In genomic region chr9:121500165-121500478, GRCh38 we compare ENCODE assay signal across 9 cellular contexts. TPM values are rescaled to one million over a fixed set of nuclear protein-coding genes. Genes with fewer than 3 reads are reported as not detected.
DNase-seq lines count a peak whose midpoint lies in the region; ATAC-seq and TF ChIP-seq lines count a peak whose summit lies in the region.
"Had no signal": no experiment of that assay in that cellular context is flagged by ENCODE, and none has a peak within 500 bp of the region (broad histone marks: within the 10 kb centered on the region; RNA-seq: fewer than 3 reads in every experiment).

No MANE protein-coding gene starts in this region.

- H3K4me1 ChIP-seq in HEK293 (ENCODE audit: control insufficient read depth, insufficient read depth, low read length) (peaks cover 7% of the 10 kb centered on the region), iPS-20b (ENCODE audit: insufficient read depth, low read length) (peaks cover 3% of the 10 kb centered on the region; the same call in 1 of the 2 replicates), skeletal muscle tissue (ENCODE audit: control insufficient read depth in 3 of 3, insufficient read depth in 3 of 3, low read length in 3 of 3) (peaks cover 14 to 30% (median 18%) of the 10 kb centered on the region in 3 donors)

- no peak for ATAC-seq in GM19328 (IDR thresholded peaks at IDR 0.05; ENCODE audit: unreplicated experiment)

- no peak for TF ChIP-seq CTCF in HEK293 (tag by site-specific recombination; IDR thresholded peaks at IDR 0.05)

- peaks cover 41% of the 10 kb centered on the region for H3K27me3 Mint-ChIP-seq in activated naive CD8-positive, alpha-beta T cell

- DNase-seq in RPMI8226: no peak
- DNase-seq in D341Med (ENCODE audit: low spot score): no peak
- DNase-seq in activated CD4-positive, CD25-positive, alpha-beta regulatory T cell treated with anti-CD3 and anti-CD28 coated beads, Interleukin-2, amount 50 U/mL, for 72 hours: no peak

- CTCF ChIA-PET in HEK293 (lab: Yijun Ruan, JAX): interaction anchor here (0.6 to 1.5 kb wide), 6 partner anchors 35 to 516 kb away, joined by 3 to 6 read pairs (median 4); no protein-coding TSS in a partner anchor

- H3K27ac Mint-ChIP-seq in activated naive CD8-positive, alpha-beta T cell: no peak overlapping the region

- H3K4me3 ChIP-seq in HEK293 (ENCODE audit: low read depth, low read length) (peak overlapping the region; percentile 45), iPS-20b (ENCODE audit: low read length) (peak overlapping the region; percentile 66), skeletal muscle tissue (ENCODE audit: low read length in 3 of 3) (peak overlapping the region; percentile 73 to 78 (median 75))

- H3K4me3 Mint-ChIP-seq in activated naive CD8-positive, alpha-beta T cell: peak overlapping the region; percentile 72

- H3K9me3 Mint-ChIP-seq in activated naive CD8-positive, alpha-beta T cell (ENCODE audit: low read depth): no peaks in the 10 kb centered on the region

- H3K36me3 Mint-ChIP-seq in activated naive CD8-positive, alpha-beta T cell: peaks cover 3% of the 10 kb centered on the region

- no peaks in the 10 kb centered on the region for H3K36me3 ChIP-seq in HEK293 (ENCODE audit: control insufficient read depth in 2 of 2, insufficient read depth in 1 of 2, low read length in 2 of 2)
- no peaks in the 10 kb centered on the region for H3K36me3 ChIP-seq in iPS-20b (ENCODE audit: insufficient read depth, low read depth, low read length)
- no peaks in the 10 kb centered on the region for H3K36me3 ChIP-seq in skeletal muscle tissue (ENCODE audit: control insufficient read depth in 3 of 3, insufficient read depth in 3 of 3, low read length in 3 of 3)

- H3K9ac ChIP-seq in iPS-20b (ENCODE audit: low read depth, low read length) (no peak overlapping the region), skeletal muscle tissue (ENCODE audit: low read depth in 1 of 3, low read length in 3 of 3) (peak overlapping the region; percentile 57 to 79 (median 74))

- peaks cover 70% of the 10 kb centered on the region for H3K27me3 ChIP-seq in iPS-20b (ENCODE audit: insufficient read depth, low read length)
- peaks cover 0 to 30% (median 28%) of the 10 kb centered on the region in 3 donors for H3K27me3 ChIP-seq in skeletal muscle tissue (ENCODE audit: control insufficient read depth in 3 of 3, insufficient read depth in 3 of 3, low read length in 3 of 3)

- H3K9me3 ChIP-seq in HEK293 (ENCODE audit: control insufficient read depth, insufficient read depth, low read depth, low read length) (no peaks in the 10 kb centered on the region), iPS-20b (ENCODE audit: insufficient read depth, low read depth, low read length) (peaks cover 3% of the 10 kb centered on the region; the same call in 1 of the 2 replicates), skeletal muscle tissue (ENCODE audit: control insufficient read depth in 3 of 3, low read length in 3 of 3) (no peaks in the 10 kb centered on the region)

- peaks cover 21% of the 10 kb centered on the region for H3K4me1 Mint-ChIP-seq in activated naive CD8-positive, alpha-beta T cell (ENCODE audit: low read depth)

- POLR2A ChIA-PET in HEK293 (lab: Yijun Ruan, JAX): interaction anchor here (0.7 to 1.8 kb wide), 6 partner anchors 9 to 513 kb away, joined by 3 to 4 read pairs (median 4); no protein-coding TSS in a partner anchor

- no peak overlapping the region; the same call in 1 of the 2 replicates for H3K27ac ChIP-seq in HEK293 (ENCODE audit: extremely low read depth, low read depth, low read length)
- H3K27ac ChIP-seq in iPS-20b (ENCODE audit: low read length): no peak overlapping the region
- peak overlapping the region; percentile 60 for H3K27ac ChIP-seq in skeletal muscle tissue (ENCODE audit: low read depth, low read length)

TF ChIP-seq in HEK293, 187 proteins besides CTCF, POLR2A, EP300 and RAD21:
- TF ChIP-seq ZNF629 (tag by site-specific recombination; IDR thresholded peaks at IDR 0.05) (0 out of 2 replicates have a peak, but pooled peaks have one; percentile 2), ZBTB17 (tag by site-specific recombination; IDR thresholded peaks at IDR 0.05) (peak; percentile 59; the same call in 1 of the 2 replicates), ZNF501 (tag by site-specific recombination; IDR thresholded peaks at IDR 0.05) (0 out of 2 replicates have a peak, but pooled peaks have one; percentile 19), ZBTB20 (tag by site-specific recombination; IDR thresholded peaks at IDR 0.05) (0 out of 2 replicates have a peak, but pooled peaks have one; percentile 8), MZF1 (tag by site-specific recombination; IDR thresholded peaks at IDR 0.05; ENCODE audit: borderline replicate concordance) (0 out of 2 replicates have a peak, but pooled peaks have one; percentile 3)
- TF ChIP-seq, protein P1, sequence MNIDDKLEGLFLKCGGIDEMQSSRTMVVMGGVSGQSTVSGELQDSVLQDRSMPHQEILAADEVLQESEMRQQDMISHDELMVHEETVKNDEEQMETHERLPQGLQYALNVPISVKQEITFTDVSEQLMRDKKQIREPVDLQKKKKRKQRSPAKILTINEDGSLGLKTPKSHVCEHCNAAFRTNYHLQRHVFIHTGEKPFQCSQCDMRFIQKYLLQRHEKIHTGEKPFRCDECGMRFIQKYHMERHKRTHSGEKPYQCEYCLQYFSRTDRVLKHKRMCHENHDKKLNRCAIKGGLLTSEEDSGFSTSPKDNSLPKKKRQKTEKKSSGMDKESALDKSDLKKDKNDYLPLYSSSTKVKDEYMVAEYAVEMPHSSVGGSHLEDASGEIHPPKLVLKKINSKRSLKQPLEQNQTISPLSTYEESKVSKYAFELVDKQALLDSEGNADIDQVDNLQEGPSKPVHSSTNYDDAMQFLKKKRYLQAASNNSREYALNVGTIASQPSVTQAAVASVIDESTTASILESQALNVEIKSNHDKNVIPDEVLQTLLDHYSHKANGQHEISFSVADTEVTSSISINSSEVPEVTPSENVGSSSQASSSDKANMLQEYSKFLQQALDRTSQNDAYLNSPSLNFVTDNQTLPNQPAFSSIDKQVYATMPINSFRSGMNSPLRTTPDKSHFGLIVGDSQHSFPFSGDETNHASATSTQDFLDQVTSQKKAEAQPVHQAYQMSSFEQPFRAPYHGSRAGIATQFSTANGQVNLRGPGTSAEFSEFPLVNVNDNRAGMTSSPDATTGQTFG (tag by site-specific recombination; IDR thresholded peaks at IDR 0.05; ENCODE audit: borderline replicate concordance): no peak

RNA-seq across cellular contexts. Expression of gene GGTA1, which starts 0.5 kb away (rescaled TPM):
- 6.3 TPM for total RNA-seq in skeletal muscle tissue
- total RNA-seq: LHCN-M2 had no signal
